Comparison of ENCODE assay signal across 28 cellular contexts in the genomic region with DNA sequence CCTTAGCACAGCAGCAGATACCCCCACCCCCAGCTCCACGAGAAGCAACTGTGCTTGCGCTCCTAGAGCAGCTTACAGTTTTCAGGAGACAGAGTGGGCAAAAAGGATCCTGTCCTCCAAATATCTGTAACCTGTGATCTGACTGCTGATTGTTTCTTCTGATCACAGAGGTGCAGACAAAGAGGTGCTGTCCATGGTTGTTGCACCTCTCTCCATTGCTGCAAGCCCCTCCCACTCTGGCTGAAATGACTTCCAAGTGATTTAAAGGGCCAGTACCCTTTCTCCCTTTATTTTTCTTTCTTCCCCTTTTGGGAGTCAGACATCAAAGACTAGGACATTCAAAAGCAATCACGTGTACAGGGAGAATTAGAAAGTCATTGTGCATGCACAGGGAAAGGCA.
DNase-seq lines count a peak whose midpoint lies in the region; ATAC-seq and TF ChIP-seq lines count a peak whose summit lies in the region.
"Had no signal": no experiment of that assay in that cellular context is flagged by ENCODE, and none has a peak within 500 bp of the region (broad histone marks: within the 10 kb centered on the region; RNA-seq: fewer than 3 reads in every experiment).

No MANE protein-coding gene starts in this region.

- no peaks in the 10 kb centered on the region for H3K27me3 Mint-ChIP-seq in activated T-helper 17 cell treated with anti-CD3 and anti-CD28 coated beads, Interleukin-2, amount 50 U/mL, for 72 hours
- H3K27me3 Mint-ChIP-seq: stimulated activated memory B cell treated with anti-CD40 and anti-IgM and Interleukin-4, amounts not matched to agents 10 μg/mL and 1 μg/mL and 100 μg/mL, for 72 hours had no signal

- no peaks in the 10 kb centered on the region for H3K36me3 Mint-ChIP-seq in activated T-helper 17 cell treated with anti-CD3 and anti-CD28 coated beads, Interleukin-2, amount 50 U/mL, for 72 hours (ENCODE audit: low read depth)
- H3K36me3 Mint-ChIP-seq: activated naive CD4-positive, alpha-beta T cell treated with anti-CD3 and anti-CD28 coated beads, Interleukin-2, amount 50 U/mL, for 72 hours; stimulated activated memory B cell treated with anti-CD40 and anti-IgM and Interleukin-4, amounts not matched to agents 10 μg/mL and 1 μg/mL and 100 μg/mL, for 72 hours had no signal

- H3K36me3 ChIP-seq in DND-41 (ENCODE audit: insufficient read depth, low read length), result no peaks in the 10 kb centered on the region
- no peaks in the 10 kb centered on the region for H3K36me3 ChIP-seq in MM.1S (replicated peaks; ENCODE audit: insufficient read depth, low read length)
- H3K36me3 ChIP-seq: ovary, transverse colon had no signal

- H3F3A ChIP-seq in MM.1S (ENCODE audit: insufficient read depth, low read length), result no peaks in the 10 kb centered on the region

- no peaks in the 10 kb centered on the region for H3K9me3 Mint-ChIP-seq in activated T-helper 17 cell treated with anti-CD3 and anti-CD28 coated beads, Interleukin-2, amount 50 U/mL, for 72 hours

- no peaks in the 10 kb centered on the region for H3K9me3 ChIP-seq in DND-41 (ENCODE audit: insufficient read depth, low read length, severe bottlenecking)
- H3K9me3 ChIP-seq in MM.1S (replicated peaks; ENCODE audit: insufficient read depth, low read length), result no peaks in the 10 kb centered on the region
- H3K9me3 ChIP-seq: transverse colon had no signal

- H4K20me1 ChIP-seq in DND-41 (ENCODE audit: insufficient read depth, low read length) (no peaks in the 10 kb centered on the region), MM.1S (ENCODE audit: insufficient read depth, low read length) (no peaks in the 10 kb centered on the region)

- no peak overlapping the region for H3K9ac ChIP-seq in DND-41 (ENCODE audit: low read depth, low read length)
- no peak overlapping the region for H3K9ac ChIP-seq in MM.1S (ENCODE audit: low read length)

- no peaks in the 10 kb centered on the region for H3K4me1 ChIP-seq in DND-41 (ENCODE audit: insufficient read depth, low read length)
- no peaks in the 10 kb centered on the region for H3K4me1 ChIP-seq in MM.1S (ENCODE audit: low read length)
- H3K4me1 ChIP-seq: transverse colon had no signal

- ATAC-seq in DND-41 (ENCODE audit: insufficient read depth, low read depth) (no peak), GM18502 (IDR thresholded peaks at IDR 0.05; ENCODE audit: poor library complexity, unreplicated experiment) (no peak), HG03460 (IDR thresholded peaks at IDR 0.05; ENCODE audit: unreplicated experiment) (no peak)
- ATAC-seq in activated T-helper 17 cell treated with anti-CD3 and anti-CD28 coated beads, Interleukin-2, amount 50 U/mL, for 72 hours (replicated peaks), result no peak
- ATAC-seq: activated naive CD4-positive, alpha-beta T cell treated with anti-CD3 and anti-CD28 coated beads, Interleukin-2, amount 50 U/mL, for 72 hours; stimulated activated memory B cell treated with anti-CD40 and anti-IgM and Interleukin-4, amounts not matched to agents 10 μg/mL and 1 μg/mL and 100 μg/mL, for 72 hours had no signal

- TF ChIP-seq CTCF in DND-41 (IDR thresholded peaks at IDR 0.05; ENCODE audit: borderline replicate concordance, extremely low read depth, low read length, poor library complexity, severe bottlenecking), result no peak
- no peak for TF ChIP-seq CTCF in MM.1S (IDR thresholded peaks at IDR 0.05; ENCODE audit: low read length)

- TF ChIP-seq POLR2A in erythroblast (IDR thresholded peaks at IDR 0.05; ENCODE audit: low read length), result no peak

- no peaks in the 10 kb centered on the region for H3K79me2 ChIP-seq in DND-41 (ENCODE audit: insufficient read depth, low read length)
- no peaks in the 10 kb centered on the region for H3K79me2 ChIP-seq in MM.1S (ENCODE audit: low read length)

- H3K4me3 Mint-ChIP-seq in activated T-helper 17 cell treated with anti-CD3 and anti-CD28 coated beads, Interleukin-2, amount 50 U/mL, for 72 hours, result no peak overlapping the region
- H3K4me3 Mint-ChIP-seq: nephron; stimulated activated memory B cell treated with anti-CD40 and anti-IgM and Interleukin-4, amounts not matched to agents 10 μg/mL and 1 μg/mL and 100 μg/mL, for 72 hours had no signal

- no peaks in the 10 kb centered on the region for H3K4me1 Mint-ChIP-seq in activated T-helper 17 cell treated with anti-CD3 and anti-CD28 coated beads, Interleukin-2, amount 50 U/mL, for 72 hours
- H3K4me1 Mint-ChIP-seq: nephron; stimulated activated memory B cell treated with anti-CD40 and anti-IgM and Interleukin-4, amounts not matched to agents 10 μg/mL and 1 μg/mL and 100 μg/mL, for 72 hours had no signal

- H3K4me2 ChIP-seq in DND-41 (ENCODE audit: insufficient read depth, low read length), result no peak overlapping the region
- H3K4me2 ChIP-seq in MM.1S (ENCODE audit: low read depth, low read length), result no peak overlapping the region

- no peaks in the 10 kb centered on the region for H3K27me3 ChIP-seq in DND-41 (ENCODE audit: insufficient read depth, low read length, poor library complexity)
- no peaks in the 10 kb centered on the region for H3K27me3 ChIP-seq in MM.1S (replicated peaks; ENCODE audit: insufficient read depth, low read length)
- H3K27me3 ChIP-seq: ovary, transverse colon had no signal

- no peaks in the 10 kb centered on the region for H3K9me2 ChIP-seq in MM.1S (replicated peaks; ENCODE audit: insufficient read depth, low read length)

- DNase-seq in DND-41 (peak; percentile 3), MM.1S (peak; percentile 8), astrocyte of the hippocampus (ENCODE audit: low read depth, low spot score) (peak; percentile 1), kidney tubule cell (ENCODE audit: low spot score) (peak; percentile 1), erythroblast (lab: John Stamatoyannopoulos, UW) (no peak)
- DNase-seq: activated CD4-positive, alpha-beta T cell treated with anti-CD3 and anti-CD28 coated beads for 4 hours; activated T-cell treated with anti-CD3 and anti-CD28 coated beads for 4 hours; DMS53; effector CD4-positive, alpha-beta T cell; NCI-H1417 treated with DMSO at 0.1 percent for 48 hours; NCI-H2081; NCI-H226; NCI-H526 treated with DMSO at 0.1 percent for 48 hours; ovary; retina; SIG-M5; T1000; transverse colon had no signal

- H2AFZ ChIP-seq in DND-41 (ENCODE audit: low read depth, low read length) (no peak overlapping the region), MM.1S (ENCODE audit: low read length) (no peak overlapping the region)

- H3K4me3 ChIP-seq in DND-41 (ENCODE audit: low read depth in 1 of 2, low read length in 2 of 2), result no peak overlapping the region
- H3K4me3 ChIP-seq in MM.1S (ENCODE audit: low read length), result no peak overlapping the region
- H3K4me3 ChIP-seq: lung, ovary, skin epidermis, transverse colon had no signal

- H3K27ac Mint-ChIP-seq in activated T-helper 17 cell treated with anti-CD3 and anti-CD28 coated beads, Interleukin-2, amount 50 U/mL, for 72 hours, result no peak overlapping the region
- H3K27ac Mint-ChIP-seq: activated naive CD4-positive, alpha-beta T cell treated with anti-CD3 and anti-CD28 coated beads, Interleukin-2, amount 50 U/mL, for 72 hours; nephron; stimulated activated memory B cell treated with anti-CD40 and anti-IgM and Interleukin-4, amounts not matched to agents 10 μg/mL and 1 μg/mL and 100 μg/mL, for 72 hours had no signal

- no peak overlapping the region for H3K27ac ChIP-seq in DND-41 (ENCODE audit: low read length)
- no peak overlapping the region for H3K27ac ChIP-seq in MM.1S (ENCODE audit: low read length)
- H3K27ac ChIP-seq: HL-60, ovary, skin epidermis, transverse colon, VCaP had no signal

Comparison
In these comparisons a context has a peak if more than half of its experiments do, and no peak if none do; other contexts are left out.
1. DNase-seq: peak in DND-41 (single experiment), MM.1S (single experiment), astrocyte of the hippocampus (single experiment) and kidney tubule cell (single experiment); none in erythroblast (0 of 2).